ENCODE assay signal across 8 cellular contexts in genomic region chr12:3041558-3042164, GRCh38. TPM values are rescaled to one million over a fixed set of nuclear protein-coding genes. Genes with fewer than 3 reads are reported as not detected.
DNase-seq lines count a peak whose midpoint lies in the region; ATAC-seq and TF ChIP-seq lines count a peak whose summit lies in the region.

No MANE protein-coding gene starts in this region.

- WGBS in adrenal gland, 4 donors, result 55 to 66% (median 61%) methylated on average over 11 of the region's 11 CpGs

- peak in 10 of 14 donors; percentile 28 to 58 (median 42) for DNase-seq in C1 segment of cervical spinal cord (lab: John Stamatoyannopoulos, UW)
- peak; percentile 78 for DNase-seq in MV-4-11 (lab: John Stamatoyannopoulos, UW)
- DNase-seq in SK-N-MC (ENCODE audit: low read depth, low spot score), result peak; percentile 24
- peak; percentile 48 to 78 (median 58) for DNase-seq in adrenal gland
- no peak for DNase-seq in left ventricle myocardium inferior
- DNase-seq in retinal pigment epithelial cell (ENCODE audit: low read depth), result no peak

- intact Hi-C loops in adrenal gland (cut with DNase I), result loop anchor here in 1 of 2 donors (10.0 kb wide), 1 partner anchor 187 kb away; the partner anchor contains the start of gene TEX52
- intact Hi-C loops in left ventricle myocardium inferior (cut with micrococcal nuclease), result no loop called here

- H3K27ac ChIP-seq in SK-N-MC, result no peak overlapping the region
- H3K27ac ChIP-seq in adrenal gland, result no peak overlapping the region
- H3K27ac ChIP-seq in left ventricle myocardium inferior (replicated peaks), result peak overlapping the region; percentile 54

- H3K27me3 ChIP-seq in adrenal gland (no peaks in the 10 kb centered on the region), left ventricle myocardium inferior (ENCODE audit: low read depth) (no peaks in the 10 kb centered on the region)

- ATAC-seq in GM19372 (IDR thresholded peaks at IDR 0.05; ENCODE audit: low read depth, unreplicated experiment), result peak; percentile 80
- no peak for ATAC-seq in HG02970 (IDR thresholded peaks at IDR 0.05; ENCODE audit: low FRiP score, unreplicated experiment)

- TF ChIP-seq POLR2A in adrenal gland (IDR thresholded peaks at IDR 0.05), result no peak

- no peak overlapping the region for H3K9ac ChIP-seq in SK-N-MC (ENCODE audit: insufficient read length)

- TF ChIP-seq CTCF in adrenal gland (IDR thresholded peaks at IDR 0.05), result peak; percentile 17 to 58 (median 43)
- peak; percentile 73 for TF ChIP-seq CTCF in left ventricle myocardium inferior (IDR thresholded peaks at IDR 0.05; ENCODE audit: borderline replicate concordance)
- peak; percentile 79 for TF ChIP-seq CTCF in retinal pigment epithelial cell (conservative IDR thresholded peaks at IDR 0.05; ENCODE audit: low read depth, low read length)

- H3K36me3 ChIP-seq in SK-N-MC (ENCODE audit: insufficient read depth, low read length) (peaks cover 20% of the 10 kb centered on the region; the same call in 1 of the 2 replicates), adrenal gland (replicated peaks in 1 of 2) (no peaks in the 10 kb centered on the region), left ventricle myocardium inferior (no peaks in the 10 kb centered on the region)

- H3K4me1 ChIP-seq in adrenal gland (replicated peaks in 1 of 2) (no peaks in the 10 kb centered on the region), left ventricle myocardium inferior (peaks cover 46% of the 10 kb centered on the region)

- H3K4me3 ChIP-seq in SK-N-MC (no peak overlapping the region), adrenal gland (no peak overlapping the region), left ventricle myocardium inferior (no peak overlapping the region), retinal pigment epithelial cell (ENCODE audit: low read length) (no peak overlapping the region)

- H3K9me3 ChIP-seq in SK-N-MC (ENCODE audit: low read depth, low read length) (no peaks in the 10 kb centered on the region), adrenal gland (replicated peaks in 1 of 3) (no peaks in the 10 kb centered on the region), left ventricle myocardium inferior (replicated peaks) (no peaks in the 10 kb centered on the region)

RNA-seq across cellular contexts. Expression of gene TSPAN9, which starts 35.5 kb away (rescaled TPM):
- 10 to 100 TPM; 15.3 to 31.4 (median 27.3) TPM for total RNA-seq in adrenal gland
- polyA plus RNA-seq in adrenal gland, result 10 to 100 TPM; 12.4 to 18.1 (median 16.5) TPM
- total RNA-seq in left ventricle myocardium inferior, result 305 TPM

Comparison
In these comparisons a context has a peak if more than half of its experiments do, and no peak if none do; other contexts are left out.
1. DNase-seq: peak in C1 segment of cervical spinal cord (10 of 14), MV-4-11 (single experiment), SK-N-MC (single experiment) and adrenal gland (7 of 7); none in left ventricle myocardium inferior (single experiment) and retinal pigment epithelial cell (single experiment).
2. Peak in every context shown above with its lines, with median percentiles within 50 percentile points of each other: CTCF ChIP-seq.